ENCODE assay signal across 10 cellular contexts in the genomic region with DNA sequence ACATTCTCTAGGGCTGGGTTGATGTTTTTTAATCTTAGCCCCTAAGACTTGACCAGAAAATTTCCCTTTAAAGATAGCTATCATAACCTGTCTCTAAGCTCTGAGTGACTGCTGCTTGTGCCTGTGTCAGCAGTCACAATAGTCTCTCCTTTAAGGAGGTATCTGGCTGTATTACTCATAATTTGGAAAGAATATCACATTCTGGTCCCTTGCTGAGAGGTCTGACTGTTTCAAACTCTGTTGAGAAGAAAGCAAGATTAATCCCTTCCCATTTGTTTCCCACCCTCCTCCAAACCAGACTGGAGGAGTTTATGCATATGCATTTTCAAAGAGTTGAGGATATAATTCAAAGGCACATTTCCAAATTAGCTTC. TPM values are rescaled to one million over a fixed set of nuclear protein-coding genes. Genes with fewer than 3 reads are reported as not detected.
A peak's percentile ranks its signal among the peaks of the same experiment; 100 is the strongest.
DNase-seq lines count a peak whose midpoint lies in the region; ATAC-seq, FAIRE-seq and TF ChIP-seq lines count a peak whose summit lies in the region.
"Had no signal": no experiment of that assay in that cellular context is flagged by ENCODE, and none has a peak within 500 bp of the region (broad histone marks: within the 10 kb centered on the region; RNA-seq: fewer than 3 reads in every experiment).

No MANE protein-coding gene starts in this region.

- peaks cover 9 to 19% (median 13%) of the 10 kb centered on the region in 3 donors for H3K4me1 Mint-ChIP-seq in IgD-negative memory B cell

- no peak overlapping the region for H3K4ac ChIP-seq in H1 (replicated peaks; ENCODE audit: insufficient read length, low read depth, low read length)
- no peak overlapping the region for H3K4ac ChIP-seq in neuronal stem cell (ENCODE audit: low read length)

- no peak for TF ChIP-seq POLR2A in H1 (IDR thresholded peaks at IDR 0.05; ENCODE audit: control extremely low read depth in 1 of 2, low read depth in 2 of 2, low read length in 2 of 2)

- H3K23ac ChIP-seq in H1 (ENCODE audit: insufficient read length) (no peak overlapping the region), neuronal stem cell (ENCODE audit: low read depth, low read length, poor library complexity) (no peak overlapping the region)

- H2AFZ ChIP-seq in H1 (ENCODE audit: low read length) (peak overlapping the region; percentile 62), neuronal stem cell (ENCODE audit: low read length) (peak overlapping the region; percentile 83)

- H3K27ac ChIP-seq in DOHH2 (ENCODE audit: low read depth, low read length) (no peak overlapping the region), H1 (ENCODE audit: low read depth, low read length) (no peak overlapping the region), neuronal stem cell (replicated peaks; ENCODE audit: low read length) (no peak overlapping the region)

- H3K14ac ChIP-seq in H1 (ENCODE audit: insufficient read length), result no peak overlapping the region
- H3K14ac ChIP-seq in neuronal stem cell (ENCODE audit: low read length), result no peak overlapping the region

- H4K20me1 ChIP-seq in DOHH2 (ENCODE audit: control insufficient read depth, insufficient read depth, low read depth, low read length), result no peaks in the 10 kb centered on the region
- H4K20me1 ChIP-seq in H1 (replicated peaks in 1 of 2; ENCODE audit: control insufficient read depth in 1 of 2, insufficient read depth in 2 of 2, low read length in 2 of 2), result no peaks in the 10 kb centered on the region

- H3F3A ChIP-seq in DOHH2 (ENCODE audit: control insufficient read depth, insufficient read depth), result no peaks in the 10 kb centered on the region

- ATAC-seq in GM19035 (IDR thresholded peaks at IDR 0.05; ENCODE audit: unreplicated experiment) (no peak), HG03439 (IDR thresholded peaks at IDR 0.05; ENCODE audit: unreplicated experiment) (no peak)

- H3K9me3 Mint-ChIP-seq in IgD-negative memory B cell, result peaks cover 0 to 3% (median 0%) of the 10 kb centered on the region in 3 donors

- H3K4me3 ChIP-seq in DOHH2 (ENCODE audit: low read length) (no peak overlapping the region), H1 (ENCODE audit: extremely low read depth in 1 of 4, insufficient read depth in 2 of 4, low read depth in 3 of 4, low read length in 4 of 4) (peak overlapping the region; percentile 38 to 68 (median 43); a peak in 5 of 8 replicates), neuronal stem cell (ENCODE audit: low read length in 2 of 2) (peak overlapping the region; percentile 27 to 73)

- FAIRE-seq in H1 (lab: Jason Lieb, UNC), result no peak
- FAIRE-seq: TTC549 had no signal

- H2BK15ac ChIP-seq in H1 (ENCODE audit: low read length) (no peak overlapping the region), neuronal stem cell (ENCODE audit: low read length) (no peak overlapping the region)

- TF ChIP-seq CTCF in DOHH2 (IDR thresholded peaks at IDR 0.05; ENCODE audit: low read depth, low read length, poor library complexity, severe bottlenecking), result no peak
- TF ChIP-seq CTCF in H1 (IDR thresholded peaks at IDR 0.05; ENCODE audit: control extremely low read depth in 1 of 3, insufficient read depth in 1 of 3, low read depth in 1 of 3, low read length in 3 of 3), result no peak

- no peaks in the 10 kb centered on the region for H3K9me3 ChIP-seq in DOHH2 (ENCODE audit: control insufficient read depth, insufficient read depth, low read length)
- no peaks in the 10 kb centered on the region for H3K9me3 ChIP-seq in H1 (ENCODE audit: insufficient read depth in 2 of 2, low read depth in 1 of 2, low read length in 1 of 2)
- H3K9me3 ChIP-seq in neuronal stem cell (replicated peaks in 1 of 2; ENCODE audit: control insufficient read depth in 2 of 2, insufficient read depth in 1 of 2, low read depth in 1 of 2, low read length in 2 of 2), result no peaks in the 10 kb centered on the region

- H4K5ac ChIP-seq in H1 (ENCODE audit: insufficient read length, low read depth, low read length), result no peak overlapping the region

- TF ChIP-seq EP300 in H1 (IDR thresholded peaks at IDR 0.05; ENCODE audit: borderline replicate concordance in 1 of 2, low read depth in 2 of 2, low read length in 2 of 2), result no peak

- no peak overlapping the region for H3K9ac ChIP-seq in H1 (replicated peaks in 1 of 4; ENCODE audit: extremely low read depth in 1 of 4, low read depth in 3 of 4, low read length in 3 of 4)
- no peak overlapping the region for H3K9ac ChIP-seq in neuronal stem cell (ENCODE audit: low read depth, low read length, poor library complexity)

- no peak overlapping the region for H3K56ac ChIP-seq in H1 (replicated peaks; ENCODE audit: insufficient read length, low read depth, low read length)

- H2BK12ac ChIP-seq in H1 (ENCODE audit: low read depth, low read length) (no peak overlapping the region), neuronal stem cell (ENCODE audit: low read length) (no peak overlapping the region)

- H2BK5ac ChIP-seq in H1 (ENCODE audit: low read depth, low read length), result no peak overlapping the region
- no peak overlapping the region for H2BK5ac ChIP-seq in neuronal stem cell (ENCODE audit: low read length)

- DNase-seq in H1 (ENCODE audit: low read depth in 1 of 2, low spot score in 2 of 2) (no peak), neuronal stem cell (ENCODE audit: low spot score) (no peak), AG08395 (ENCODE audit: low spot score) (no peak), medulla oblongata (ENCODE audit: extremely low spot score) (no peak)

- no peaks in the 10 kb centered on the region for H3K36me3 Mint-ChIP-seq in IgD-negative memory B cell

- H3K79me1 ChIP-seq in H1 (ENCODE audit: low read depth, low read length), result no peaks in the 10 kb centered on the region
- H3K79me1 ChIP-seq in neuronal stem cell (ENCODE audit: low read depth, low read length), result no peaks in the 10 kb centered on the region

- no peak overlapping the region for H4K8ac ChIP-seq in H1 (ENCODE audit: extremely low read depth, insufficient read depth, low read length)
- H4K8ac ChIP-seq in neuronal stem cell (ENCODE audit: low read depth, low read length), result no peak overlapping the region

- H3K4me2 ChIP-seq in DOHH2 (ENCODE audit: low read length) (peak overlapping the region; percentile 69), H1 (ENCODE audit: insufficient read depth in 1 of 2, low read depth in 2 of 2, low read length in 2 of 2) (peak overlapping the region; percentile 67 to 78), neuronal stem cell (ENCODE audit: insufficient read depth, low read length, poor library complexity, severe bottlenecking) (peak overlapping the region; percentile 63)

- peaks cover 2% of the 10 kb centered on the region for H3K23me2 ChIP-seq in H1 (ENCODE audit: low read depth, low read length)

- H2AK5ac ChIP-seq in H1 (ENCODE audit: low read depth, low read length), result no peak overlapping the region
- H2AK5ac ChIP-seq in neuronal stem cell (ENCODE audit: low read depth, low read length), result no peak overlapping the region

- POLR2A ChIA-PET in H1 (lab: Charles Lee; ENCODE audit: partially characterized antibody), result no interaction called here

- H3K79me2 ChIP-seq in DOHH2 (ENCODE audit: control insufficient read depth, low read length) (no peaks in the 10 kb centered on the region), H1 (ENCODE audit: control insufficient read depth in 1 of 2, insufficient read depth in 2 of 2, low read length in 2 of 2) (no peaks in the 10 kb centered on the region)

- peak overlapping the region in 3 of 4 donors; percentile 39 to 81 (median 65) for H3K4me3 Mint-ChIP-seq in IgD-negative memory B cell

- H3K27me3 ChIP-seq in DOHH2 (ENCODE audit: control insufficient read depth, low read length) (peaks cover 42% of the 10 kb centered on the region), H1 (replicated peaks in 1 of 4; ENCODE audit: control insufficient read depth in 3 of 4, extremely low read depth in 1 of 4, insufficient read depth in 3 of 4, low read length in 3 of 4) (no peaks in the 10 kb centered on the region), neuronal stem cell (ENCODE audit: control insufficient read depth in 3 of 3, insufficient read depth in 3 of 3, low read depth in 1 of 3, low read length in 3 of 3) (peaks cover 0 to 46% (median 0%) of the 10 kb centered on the region in 3 experiments)

- H3K36me3 ChIP-seq in DOHH2 (ENCODE audit: control insufficient read depth, low read length) (no peaks in the 10 kb centered on the region), H1 (ENCODE audit: control insufficient read depth in 2 of 4, insufficient read depth in 4 of 4, low read length in 3 of 4) (no peaks in the 10 kb centered on the region), neuronal stem cell (replicated peaks in 1 of 2; ENCODE audit: control insufficient read depth in 2 of 2, insufficient read depth in 2 of 2, low read length in 2 of 2) (no peaks in the 10 kb centered on the region)

- no peak overlapping the region for H3K18ac ChIP-seq in H1 (ENCODE audit: extremely low read depth, low read length)
- no peak overlapping the region for H3K18ac ChIP-seq in neuronal stem cell (ENCODE audit: low read length)

- CTCF ChIA-PET in H1 (lab: Charles Lee; ENCODE audit: partially characterized antibody), result interaction anchor here (0.6 to 3.3 kb wide), 36 partner anchors 8 to 1685 kb away, joined by 3 to 18 read pairs (median 4); no protein-coding TSS in a partner anchor

- no peak overlapping the region for H3K27ac Mint-ChIP-seq in IgD-negative memory B cell

- TF ChIP-seq RAD21 in H1 (IDR thresholded peaks at IDR 0.05 in 1 of 2, conservative IDR thresholded peaks at IDR 0.05 in 1 of 2; ENCODE audit: low read depth in 2 of 2, low read length in 2 of 2), result no peak

- no peak overlapping the region for H4K91ac ChIP-seq in H1 (replicated peaks; ENCODE audit: insufficient read length, low read length)
- no peak overlapping the region for H4K91ac ChIP-seq in neuronal stem cell (ENCODE audit: low read depth, low read length, poor library complexity)

- peaks cover 8% of the 10 kb centered on the region for H3K4me1 ChIP-seq in DOHH2 (ENCODE audit: control insufficient read depth, low read length)
- H3K4me1 ChIP-seq in H1 (replicated peaks in 1 of 4; ENCODE audit: control insufficient read depth in 3 of 4, insufficient read depth in 4 of 4, low read length in 3 of 4), result peaks cover 0 to 3% (median under 1%) of the 10 kb centered on the region in 4 experiments; a peak in 3 of 7 replicates
- H3K4me1 ChIP-seq in neuronal stem cell (ENCODE audit: control insufficient read depth in 2 of 2, insufficient read depth in 1 of 2, low read depth in 1 of 2, low read length in 2 of 2), result peaks cover 0 to 16% of the 10 kb centered on the region in 2 donors

- H2BK120ac ChIP-seq in H1 (replicated peaks; ENCODE audit: low read depth, low read length), result no peak overlapping the region
- H2BK120ac ChIP-seq in neuronal stem cell (ENCODE audit: low read depth, low read length), result no peak overlapping the region

- H3K27me3 Mint-ChIP-seq in IgD-negative memory B cell, result peaks cover 29% of the 10 kb centered on the region

- no peaks in the 10 kb centered on the region for H3K9me2 ChIP-seq in DOHH2 (replicated peaks; ENCODE audit: control insufficient read depth, low read length)

- H2BK20ac ChIP-seq in H1 (ENCODE audit: low read length), result no peak overlapping the region

RNA-seq across cellular contexts. Expression of a gene that starts 2.3 kb away (rescaled TPM):
- polyA plus RNA-seq in IgD-negative memory B cell (not detected), H1 (2011; rRNA removed) (not detected in 2 replicates)
- total RNA-seq in H1 (2021; fragmentation: NEBNext Ultra II Directional; extraction: Animal tissue kit (Norgen Biotek cat#: 25700)), result not detected in 2 replicates
- not detected for polyA plus RNA-seq in H1 (2011; cell fraction: cytosol; rRNA removed)
- polyA plus RNA-seq in H1 (2011; cell fraction: nucleus; rRNA removed), result not detected
- not detected in 4 replicates for polyA plus RNA-seq in H1 (2012, experiment 1 of 2)
- polyA plus RNA-seq in H1 (2012, experiment 2 of 2), result not detected
- not detected for polyA plus RNA-seq in H1 (2013, experiment 1 of 2)
- polyA plus RNA-seq in H1 (2013, experiment 2 of 2), result not detected
- not detected in 2 replicates for polyA minus RNA-seq in H1 (2011; rRNA and poly(A)+ RNA removed)
- polyA minus RNA-seq in H1 (2011; cell fraction: cytosol; rRNA and poly(A)+ RNA removed), result not detected
- polyA minus RNA-seq in H1 (2011; cell fraction: nucleus; rRNA and poly(A)+ RNA removed), result not detected
- 0.13 TPM for polyA plus RNA-seq in neuronal stem cell (2013, experiment 1 of 2)
- polyA plus RNA-seq in neuronal stem cell (2013, experiment 2 of 2), result 0.17 TPM
- total RNA-seq: lung microvascular endothelial cell had no signal
